Comparison of ENCODE assay signal across 9 cellular contexts in genomic region chr9:133114451-133114885, GRCh38. TPM values are rescaled to one million over a fixed set of nuclear protein-coding genes. Genes with fewer than 3 reads are reported as not detected.
DNase-seq lines count a peak whose midpoint lies in the region; ATAC-seq, FAIRE-seq and TF ChIP-seq lines count a peak whose summit lies in the region.
"Had no signal": no experiment of that assay in that cellular context is flagged by ENCODE, and none has a peak within 500 bp of the region (broad histone marks: within the 10 kb centered on the region; RNA-seq: fewer than 3 reads in every experiment).

No MANE protein-coding gene starts in this region.

- TF ChIP-seq CTCF in heart right ventricle (IDR thresholded peaks at IDR 0.05) (no peak), GM20000 (IDR thresholded peaks at IDR 0.05; ENCODE audit: extremely low read depth, missing control alignments) (no peak)

- H4K8ac ChIP-seq in mesendoderm (ENCODE audit: low read depth, low read length), result no peak overlapping the region

- no peak overlapping the region for H2BK15ac ChIP-seq in mesendoderm (replicated peaks; ENCODE audit: low read depth)

- no peak overlapping the region for H2AK5ac ChIP-seq in mesendoderm (ENCODE audit: low read length)

- H3K4ac ChIP-seq in mesendoderm (ENCODE audit: low read depth, low read length), result no peak overlapping the region

- H3K18ac ChIP-seq in mesendoderm (ENCODE audit: low read length), result no peak overlapping the region

- H3K27me3 ChIP-seq in heart right ventricle (no peaks in the 10 kb centered on the region), small intestine (ENCODE audit: control insufficient read depth in 2 of 2, insufficient read depth in 2 of 2, low read length in 2 of 2) (no peaks in the 10 kb centered on the region), mesendoderm (ENCODE audit: insufficient read depth, low read length, poor library complexity) (no peaks in the 10 kb centered on the region)

- H3K9me3 ChIP-seq in heart right ventricle (no peaks in the 10 kb centered on the region), small intestine (ENCODE audit: control insufficient read depth, low read depth) (no peaks in the 10 kb centered on the region)
- H3K9me3 ChIP-seq: A549 had no signal

- H3K79me2 ChIP-seq in mesendoderm (ENCODE audit: control insufficient read depth, insufficient read depth, low read length), result no peaks in the 10 kb centered on the region

- 17 to 26% methylated on average over 8 of the region's 8 CpGs for WGBS in heart right ventricle, 2 donors
- 55 to 59% (median 56%) methylated on average over 8 of the region's 8 CpGs for whole genome bisulfite sequencing in small intestine, 3 donors
- no CpG with 5 or more reads among the region's 8 CpGs for WGBS in mesendoderm (ENCODE audit: extremely low coverage, insufficient coverage, low lambda C conversion rate)

- H3K56ac ChIP-seq in mesendoderm (ENCODE audit: low read length), result no peak overlapping the region

- no peak overlapping the region for H2BK5ac ChIP-seq in mesendoderm (ENCODE audit: low read length)

- intact Hi-C loops in heart right ventricle (cut with DNase I), result no loop called here

- no peak overlapping the region for H2BK120ac ChIP-seq in mesendoderm (ENCODE audit: low read depth, low read length)

- H3K9ac ChIP-seq in mesendoderm (ENCODE audit: low read length), result no peak overlapping the region

- H3K4me2 ChIP-seq in mesendoderm (ENCODE audit: low read length), result no peak overlapping the region
- H3K4me2 ChIP-seq: A549 had no signal

- FAIRE-seq in small intestine (lab: Jason Lieb, UNC), result no peak
- FAIRE-seq: A549 had no signal

- H3K27ac ChIP-seq in heart right ventricle (peak overlapping the region; percentile 33 to 96 (median 80)), small intestine (ENCODE audit: low read depth in 1 of 2, low read length in 1 of 2) (peak overlapping the region; percentile 39 to 75), mesendoderm (ENCODE audit: low read depth, low read length) (no peak overlapping the region)
- H3K27ac ChIP-seq: A549 had no signal

- H3K23ac ChIP-seq in mesendoderm (ENCODE audit: low read length), result no peak overlapping the region

- no peaks in the 10 kb centered on the region for H3K79me1 ChIP-seq in mesendoderm (ENCODE audit: low read length)

- H3K4me3 ChIP-seq in heart right ventricle (peak overlapping the region in 2 of 10 donors; percentile 11 to 34), small intestine (ENCODE audit: low read depth in 1 of 2, low read length in 2 of 2) (no peak overlapping the region), mesendoderm (ENCODE audit: low read length) (no peak overlapping the region)
- H3K4me3 ChIP-seq: A549 had no signal

- H3K4me1 ChIP-seq in heart right ventricle (peaks cover 65 to 82% (median 75%) of the 10 kb centered on the region in 9 donors), small intestine (ENCODE audit: control insufficient read depth in 2 of 2, insufficient read depth in 1 of 2, low read depth in 1 of 2, low read length in 1 of 2) (peaks cover 9 to 21% of the 10 kb centered on the region in 2 donors), mesendoderm (ENCODE audit: control insufficient read depth, low read depth, low read length) (no peaks in the 10 kb centered on the region)

- no peak overlapping the region for H4K5ac ChIP-seq in mesendoderm (ENCODE audit: low read length)

- peaks cover 0 to 37% (median 14%) of the 10 kb centered on the region in 9 donors for H3K36me3 ChIP-seq in heart right ventricle
- H3K36me3 ChIP-seq in small intestine (ENCODE audit: control insufficient read depth in 2 of 2, insufficient read depth in 2 of 2, low read length in 2 of 2), result peaks cover 3 to 7% of the 10 kb centered on the region in 2 donors
- H3K36me3 ChIP-seq in mesendoderm (ENCODE audit: control insufficient read depth, insufficient read depth, low read length), result no peaks in the 10 kb centered on the region

- ATAC-seq in heart right ventricle (peak; percentile 10 to 68 (median 36)), GM18520 (IDR thresholded peaks at IDR 0.05; ENCODE audit: unreplicated experiment) (no peak)

- peak in 2 of 3 experiments; percentile 36 to 60 for DNase-seq in NCI-H1417 (lab: John Stamatoyannopoulos, UW)
- DNase-seq in NCI-H1417 treated with DMSO at 0.1 percent for 48 hours (lab: John Stamatoyannopoulos, UW), result no peak
- DNase-seq in SK-N-DZ (ENCODE audit: low spot score), result peak; percentile 78
- peak; percentile 65 to 74 for DNase-seq in heart right ventricle
- DNase-seq in small intestine, result peak; percentile 51
- DNase-seq in GM20000 (ENCODE audit: low spot score), result no peak
- no peak for DNase-seq in mesendoderm

RNA-seq across cellular contexts. Expression of gene RALGDS, which starts 6.6 kb away (rescaled TPM):
- 211 and 229 TPM in 2 replicates for polyA plus RNA-seq in SK-N-DZ (2014; cell fraction: cytosol; rRNA removed)
- polyA plus RNA-seq in SK-N-DZ (2014; cell fraction: nucleus; rRNA removed), result 616 and 634 TPM in 2 replicates
- total RNA-seq in heart right ventricle, result 10 to 100 TPM; 21.4 to 45.1 (median 28.1) TPM
- 10 to 100 TPM; 15.6 to 40.5 TPM for polyA plus RNA-seq in heart right ventricle
- 10 to 100 TPM; 33.0 to 49.0 (median 36.4) TPM for polyA plus RNA-seq in small intestine
- 8.2 TPM for polyA plus RNA-seq in mesendoderm (2013, experiment 1 of 2)
- polyA plus RNA-seq in mesendoderm (2013, experiment 2 of 2), result 9.3 TPM

RNA-seq across cellular contexts. Expression of gene GBGT1, which starts 49.2 kb away (rescaled TPM):
- polyA plus RNA-seq in SK-N-DZ (2014; cell fraction: cytosol; rRNA removed), result 2.5 and 5.4 TPM in 2 replicates
- 6.9 and 7.7 TPM in 2 replicates for polyA plus RNA-seq in SK-N-DZ (2014; cell fraction: nucleus; rRNA removed)
- total RNA-seq in heart right ventricle, result 10 to 100 TPM in 3 of 10 donors, 1 to 10 TPM in 7; 2.5 to 14.7 (median 6.2) TPM
- polyA plus RNA-seq in heart right ventricle (10 to 100 TPM in 1 of 2 donors, 1 to 10 TPM in 1; 5.5 to 10.5 TPM), small intestine (1 to 10 TPM in 2 of 3 donors, under 1 TPM in 1; 0.45 to 7.6 (median 6.2) TPM)
- polyA plus RNA-seq in mesendoderm (2013, experiment 1 of 2), result 3.3 TPM
- polyA plus RNA-seq in mesendoderm (2013, experiment 2 of 2), result 3.7 TPM

RNA-seq across cellular contexts. Expression of gene CEL, which starts 52.7 kb away (rescaled TPM):
- polyA plus RNA-seq in SK-N-DZ (2014; cell fraction: cytosol; rRNA removed), result 0.66 TPM in 2 replicates
- 6.4 and 8.0 TPM in 2 replicates for polyA plus RNA-seq in SK-N-DZ (2014; cell fraction: nucleus; rRNA removed)
- 10 to 100 TPM in 1 of 10 donors, 1 to 10 TPM in 9; 1.9 to 10.1 (median 2.8) TPM for total RNA-seq in heart right ventricle
- polyA plus RNA-seq in heart right ventricle (1 to 10 TPM; 1.5 to 3.2 TPM), small intestine (1 to 10 TPM; 2.8 to 7.4 (median 3.2) TPM)
- 1.3 TPM for polyA plus RNA-seq in mesendoderm (2013, experiment 1 of 2)
- 1.4 TPM for polyA plus RNA-seq in mesendoderm (2013, experiment 2 of 2)

Comparison
In these comparisons a context has a peak if more than half of its experiments do, and no peak if none do; other contexts are left out.
1. DNase-seq: peak in NCI-H1417 (2 of 3), SK-N-DZ (single experiment), heart right ventricle (2 of 2) and small intestine (single experiment); none in NCI-H1417 treated with DMSO at 0.1 percent for 48 hours (single experiment), GM20000 (single experiment) and mesendoderm (single experiment).